ENCODE assay signal across 12 cellular contexts in genomic region chr12:63918788-63919300, GRCh38.
DNase-seq lines count a peak whose midpoint lies in the region; ATAC-seq, FAIRE-seq and TF ChIP-seq lines count a peak whose summit lies in the region.
"Had no signal": no experiment of that assay in that cellular context is flagged by ENCODE, and none has a peak within 500 bp of the region (broad histone marks: within the 10 kb centered on the region; RNA-seq: fewer than 3 reads in every experiment).

No MANE protein-coding gene starts in this region.

- no peaks in the 10 kb centered on the region for H3K9me3 ChIP-seq in mucosa of descending colon

- DNase-seq in AG09319 (ENCODE audit: extremely low read depth, low read depth) = peak; percentile 42
- DNase-seq in LoVo (ENCODE audit: low spot score) = peak; percentile 87
- peak; percentile 94 for DNase-seq in bronchial epithelial cell (ENCODE audit: low read depth)
- DNase-seq in mucosa of descending colon = peak in 1 of 3 donors; percentile 33
- no peak for DNase-seq in NCI-H345 (lab: John Stamatoyannopoulos, UW)
- no peak for DNase-seq in stimulated activated naive CD8-positive, alpha-beta T cell treated with anti-CD3 and anti-CD28 coated beads, Interleukin-15, amount 100 ng/mL, for 72 hours
- DNase-seq in anterior cingulate cortex (lab: John Stamatoyannopoulos, UW) = no peak
- DNase-seq: activated naive CD8-positive, alpha-beta T cell treated with anti-CD3 and anti-CD28 coated beads, Interleukin-2, amount 10 ng/mL, durations not matched to agents 7 days and 5 days; T-helper 17 cell had no signal

- ATAC-seq in mucosa of descending colon (peak; percentile 82), GM21737 (IDR thresholded peaks at IDR 0.05; ENCODE audit: unreplicated experiment) (no peak)
- no peak for ATAC-seq in stimulated activated naive CD8-positive, alpha-beta T cell treated with anti-CD3 and anti-CD28 coated beads, Interleukin-15, amount 100 ng/mL, for 72 hours

- TF ChIP-seq CTCF in AG09319 (IDR thresholded peaks at IDR 0.05; ENCODE audit: low read depth, low read length) = no peak
- no peak for TF ChIP-seq CTCF in bronchial epithelial cell (IDR thresholded peaks at IDR 0.05; ENCODE audit: insufficient read depth, low read length, severe bottlenecking)
- TF ChIP-seq CTCF in mucosa of descending colon (IDR thresholded peaks at IDR 0.05) = no peak

- no peaks in the 10 kb centered on the region for H3K27me3 Mint-ChIP-seq in stimulated activated naive CD8-positive, alpha-beta T cell treated with anti-CD3 and anti-CD28 coated beads, Interleukin-15, amount 100 ng/mL, for 72 hours
- H3K27me3 Mint-ChIP-seq: activated naive CD8-positive, alpha-beta T cell treated with anti-CD3 and anti-CD28 coated beads, Interleukin-2, amount 10 ng/mL, durations not matched to agents 7 days and 5 days had no signal

- no peaks in the 10 kb centered on the region for H3K27me3 ChIP-seq in bronchial epithelial cell (ENCODE audit: control insufficient read depth, insufficient read depth, low read length)

- H3K4me3 ChIP-seq in bronchial epithelial cell (ENCODE audit: low read depth, low read length) (no peak overlapping the region), mucosa of descending colon (no peak overlapping the region)

- H3K36me3 ChIP-seq in bronchial epithelial cell (ENCODE audit: control insufficient read depth, insufficient read depth, low read length) (no peaks in the 10 kb centered on the region), mucosa of descending colon (ENCODE audit: low read depth) (no peaks in the 10 kb centered on the region)

- H3K4me1 ChIP-seq in mucosa of descending colon (ENCODE audit: low read depth) = peaks cover 44% of the 10 kb centered on the region

- intact Hi-C loops in mucosa of descending colon (cut with DNase I, micrococcal nuclease) = no loop called here

- H3K4me3 Mint-ChIP-seq in stimulated activated naive CD8-positive, alpha-beta T cell treated with anti-CD3 and anti-CD28 coated beads, Interleukin-15, amount 100 ng/mL, for 72 hours = no peak overlapping the region
- H3K4me3 Mint-ChIP-seq: activated naive CD8-positive, alpha-beta T cell treated with anti-CD3 and anti-CD28 coated beads, Interleukin-2, amount 10 ng/mL, durations not matched to agents 7 days and 5 days; memory B cell; T-helper 17 cell had no signal

- no peaks in the 10 kb centered on the region for H3K9me3 Mint-ChIP-seq in stimulated activated naive CD8-positive, alpha-beta T cell treated with anti-CD3 and anti-CD28 coated beads, Interleukin-15, amount 100 ng/mL, for 72 hours
- H3K9me3 Mint-ChIP-seq: activated naive CD8-positive, alpha-beta T cell treated with anti-CD3 and anti-CD28 coated beads, Interleukin-2, amount 10 ng/mL, durations not matched to agents 7 days and 5 days; memory B cell had no signal

- H3K4me1 Mint-ChIP-seq in stimulated activated naive CD8-positive, alpha-beta T cell treated with anti-CD3 and anti-CD28 coated beads, Interleukin-15, amount 100 ng/mL, for 72 hours = no peaks in the 10 kb centered on the region
- H3K4me1 Mint-ChIP-seq: activated naive CD8-positive, alpha-beta T cell treated with anti-CD3 and anti-CD28 coated beads, Interleukin-2, amount 10 ng/mL, durations not matched to agents 7 days and 5 days had no signal

- FAIRE-seq in bronchial epithelial cell (lab: Jason Lieb, UNC) = no peak
- FAIRE-seq: G401.6 had no signal

- peak overlapping the region in 1 of 2 donors; percentile 7 for H3K27ac Mint-ChIP-seq in stimulated activated naive CD8-positive, alpha-beta T cell treated with anti-CD3 and anti-CD28 coated beads, Interleukin-15, amount 100 ng/mL, for 72 hours
- H3K27ac Mint-ChIP-seq: activated naive CD8-positive, alpha-beta T cell treated with anti-CD3 and anti-CD28 coated beads, Interleukin-2, amount 10 ng/mL, durations not matched to agents 7 days and 5 days; memory B cell; T-helper 17 cell had no signal

Comparison
In these comparisons a context has a peak if more than half of its experiments do, and no peak if none do; other contexts are left out.
1. DNase-seq: peak in AG09319 (single experiment), LoVo (single experiment) and bronchial epithelial cell (single experiment); none in NCI-H345 (single experiment), stimulated activated naive CD8-positive, alpha-beta T cell treated with anti-CD3 and anti-CD28 coated beads, Interleukin-15, amount 100 ng/mL, for 72 hours (0 of 2) and anterior cingulate cortex (0 of 58).